In the genomic region with DNA sequence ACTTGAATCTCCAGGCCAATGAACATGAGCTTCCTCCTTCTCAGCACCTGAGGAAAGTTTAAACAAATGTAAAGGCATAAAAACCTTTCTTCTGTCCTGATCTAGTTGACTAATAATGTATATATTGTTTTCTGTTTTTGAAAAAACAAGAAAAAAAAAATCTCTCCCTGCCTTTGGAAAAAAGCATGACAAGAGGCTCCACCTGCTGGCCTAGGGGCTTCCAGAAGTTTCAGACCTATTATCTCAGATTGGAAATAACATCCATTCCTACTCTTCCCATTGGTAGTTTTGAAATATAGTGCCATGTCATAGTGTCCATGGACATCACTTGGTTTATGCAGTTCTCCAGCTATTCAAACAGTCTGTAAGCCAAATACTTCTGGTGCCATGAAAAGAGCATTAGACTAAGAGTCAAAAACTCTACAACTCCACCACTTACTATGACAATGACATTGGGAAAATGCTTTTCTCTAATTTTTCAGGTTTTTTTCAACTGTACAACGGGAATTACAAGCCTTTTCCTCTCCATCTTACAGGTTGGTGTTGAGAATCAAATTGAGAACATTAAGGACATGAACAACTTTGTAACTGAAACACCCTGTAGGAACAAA, we compare ENCODE assay signal across 1 cellular context.
TF ChIP-seq lines count a peak whose summit lies in the region.

No MANE protein-coding gene starts in this region.

TF ChIP-seq in GM23338, 12 proteins besides CTCF, POLR2A, EP300 and RAD21 (continued from another document):
- TF ChIP-seq, protein P1, sequence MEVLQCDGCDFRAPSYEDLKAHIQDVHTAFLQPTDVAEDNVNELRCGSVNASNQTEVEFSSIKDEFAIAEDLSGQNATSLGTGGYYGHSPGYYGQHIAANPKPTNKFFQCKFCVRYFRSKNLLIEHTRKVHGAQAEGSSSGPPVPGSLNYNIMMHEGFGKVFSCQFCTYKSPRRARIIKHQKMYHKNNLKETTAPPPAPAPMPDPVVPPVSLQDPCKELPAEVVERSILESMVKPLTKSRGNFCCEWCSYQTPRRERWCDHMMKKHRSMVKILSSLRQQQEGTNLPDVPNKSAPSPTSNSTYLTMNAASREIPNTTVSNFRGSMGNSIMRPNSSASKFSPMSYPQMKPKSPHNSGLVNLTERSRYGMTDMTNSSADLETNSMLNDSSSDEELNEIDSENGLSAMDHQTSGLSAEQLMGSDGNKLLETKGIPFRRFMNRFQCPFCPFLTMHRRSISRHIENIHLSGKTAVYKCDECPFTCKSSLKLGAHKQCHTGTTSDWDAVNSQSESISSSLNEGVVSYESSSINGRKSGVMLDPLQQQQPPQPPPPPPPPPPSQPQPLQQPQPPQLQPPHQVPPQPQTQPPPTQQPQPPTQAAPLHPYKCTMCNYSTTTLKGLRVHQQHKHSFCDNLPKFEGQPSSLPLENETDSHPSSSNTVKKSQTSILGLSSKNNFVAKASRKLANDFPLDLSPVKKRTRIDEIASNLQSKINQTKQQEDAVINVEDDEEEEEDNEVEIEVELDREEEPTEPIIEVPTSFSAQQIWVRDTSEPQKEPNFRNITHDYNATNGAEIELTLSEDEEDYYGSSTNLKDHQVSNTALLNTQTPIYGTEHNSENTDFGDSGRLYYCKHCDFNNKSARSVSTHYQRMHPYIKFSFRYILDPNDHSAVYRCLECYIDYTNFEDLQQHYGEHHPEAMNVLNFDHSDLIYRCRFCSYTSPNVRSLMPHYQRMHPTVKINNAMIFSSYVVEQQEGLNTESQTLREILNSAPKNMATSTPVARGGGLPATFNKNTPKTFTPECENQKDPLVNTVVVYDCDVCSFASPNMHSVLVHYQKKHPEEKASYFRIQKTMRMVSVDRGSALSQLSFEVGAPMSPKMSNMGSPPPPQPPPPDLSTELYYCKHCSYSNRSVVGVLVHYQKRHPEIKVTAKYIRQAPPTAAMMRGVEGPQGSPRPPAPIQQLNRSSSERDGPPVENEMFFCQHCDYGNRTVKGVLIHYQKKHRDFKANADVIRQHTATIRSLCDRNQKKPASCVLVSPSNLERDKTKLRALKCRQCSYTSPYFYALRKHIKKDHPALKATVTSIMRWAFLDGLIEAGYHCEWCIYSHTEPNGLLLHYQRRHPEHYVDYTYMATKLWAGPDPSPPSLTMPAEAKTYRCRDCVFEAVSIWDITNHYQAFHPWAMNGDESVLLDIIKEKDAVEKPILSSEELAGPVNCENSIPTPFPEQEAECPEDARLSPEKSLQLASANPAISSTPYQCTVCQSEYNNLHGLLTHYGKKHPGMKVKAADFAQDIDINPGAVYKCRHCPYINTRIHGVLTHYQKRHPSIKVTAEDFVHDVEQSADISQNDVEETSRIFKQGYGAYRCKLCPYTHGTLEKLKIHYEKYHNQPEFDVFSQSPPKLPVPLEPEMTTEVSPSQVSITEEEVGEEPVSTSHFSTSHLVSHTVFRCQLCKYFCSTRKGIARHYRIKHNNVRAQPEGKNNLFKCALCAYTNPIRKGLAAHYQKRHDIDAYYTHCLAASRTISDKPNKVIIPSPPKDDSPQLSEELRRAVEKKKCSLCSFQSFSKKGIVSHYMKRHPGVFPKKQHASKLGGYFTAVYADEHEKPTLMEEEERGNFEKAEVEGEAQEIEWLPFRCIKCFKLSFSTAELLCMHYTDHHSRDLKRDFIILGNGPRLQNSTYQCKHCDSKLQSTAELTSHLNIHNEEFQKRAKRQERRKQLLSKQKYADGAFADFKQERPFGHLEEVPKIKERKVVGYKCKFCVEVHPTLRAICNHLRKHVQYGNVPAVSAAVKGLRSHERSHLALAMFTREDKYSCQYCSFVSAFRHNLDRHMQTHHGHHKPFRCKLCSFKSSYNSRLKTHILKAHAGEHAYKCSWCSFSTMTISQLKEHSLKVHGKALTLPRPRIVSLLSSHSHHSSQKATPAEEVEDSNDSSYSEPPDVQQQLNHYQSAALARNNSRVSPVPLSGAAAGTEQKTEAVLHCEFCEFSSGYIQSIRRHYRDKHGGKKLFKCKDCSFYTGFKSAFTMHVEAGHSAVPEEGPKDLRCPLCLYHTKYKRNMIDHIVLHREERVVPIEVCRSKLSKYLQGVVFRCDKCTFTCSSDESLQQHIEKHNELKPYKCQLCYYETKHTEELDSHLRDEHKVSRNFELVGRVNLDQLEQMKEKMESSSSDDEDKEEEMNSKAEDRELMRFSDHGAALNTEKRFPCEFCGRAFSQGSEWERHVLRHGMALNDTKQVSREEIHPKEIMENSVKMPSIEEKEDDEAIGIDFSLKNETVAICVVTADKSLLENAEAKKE (CRISPR knock-in tag; IDR thresholded peaks at IDR 0.05): no peak
- TF ChIP-seq ZNF331 (CRISPR knock-in tag; IDR thresholded peaks at IDR 0.05; ENCODE audit: low read depth): no peak
- TF ChIP-seq ZNF114 (CRISPR knock-in tag; IDR thresholded peaks at IDR 0.05): no peak
- TF ChIP-seq, protein P2, sequence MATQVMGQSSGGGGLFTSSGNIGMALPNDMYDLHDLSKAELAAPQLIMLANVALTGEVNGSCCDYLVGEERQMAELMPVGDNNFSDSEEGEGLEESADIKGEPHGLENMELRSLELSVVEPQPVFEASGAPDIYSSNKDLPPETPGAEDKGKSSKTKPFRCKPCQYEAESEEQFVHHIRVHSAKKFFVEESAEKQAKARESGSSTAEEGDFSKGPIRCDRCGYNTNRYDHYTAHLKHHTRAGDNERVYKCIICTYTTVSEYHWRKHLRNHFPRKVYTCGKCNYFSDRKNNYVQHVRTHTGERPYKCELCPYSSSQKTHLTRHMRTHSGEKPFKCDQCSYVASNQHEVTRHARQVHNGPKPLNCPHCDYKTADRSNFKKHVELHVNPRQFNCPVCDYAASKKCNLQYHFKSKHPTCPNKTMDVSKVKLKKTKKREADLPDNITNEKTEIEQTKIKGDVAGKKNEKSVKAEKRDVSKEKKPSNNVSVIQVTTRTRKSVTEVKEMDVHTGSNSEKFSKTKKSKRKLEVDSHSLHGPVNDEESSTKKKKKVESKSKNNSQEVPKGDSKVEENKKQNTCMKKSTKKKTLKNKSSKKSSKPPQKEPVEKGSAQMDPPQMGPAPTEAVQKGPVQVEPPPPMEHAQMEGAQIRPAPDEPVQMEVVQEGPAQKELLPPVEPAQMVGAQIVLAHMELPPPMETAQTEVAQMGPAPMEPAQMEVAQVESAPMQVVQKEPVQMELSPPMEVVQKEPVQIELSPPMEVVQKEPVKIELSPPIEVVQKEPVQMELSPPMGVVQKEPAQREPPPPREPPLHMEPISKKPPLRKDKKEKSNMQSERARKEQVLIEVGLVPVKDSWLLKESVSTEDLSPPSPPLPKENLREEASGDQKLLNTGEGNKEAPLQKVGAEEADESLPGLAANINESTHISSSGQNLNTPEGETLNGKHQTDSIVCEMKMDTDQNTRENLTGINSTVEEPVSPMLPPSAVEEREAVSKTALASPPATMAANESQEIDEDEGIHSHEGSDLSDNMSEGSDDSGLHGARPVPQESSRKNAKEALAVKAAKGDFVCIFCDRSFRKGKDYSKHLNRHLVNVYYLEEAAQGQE (IDR thresholded peaks at IDR 0.05; ENCODE audit: unreplicated experiment): no peak
- TF ChIP-seq JUNB (IDR thresholded peaks at IDR 0.05; ENCODE audit: unreplicated experiment): no peak
- TF ChIP-seq NANOG (IDR thresholded peaks at IDR 0.05; ENCODE audit: borderline replicate concordance): no peak
